8 cellular contexts compared by ENCODE assay signal in genomic region chr7:38368191-38368605, GRCh38.
DNase-seq lines count a peak whose midpoint lies in the region; ATAC-seq and TF ChIP-seq lines count a peak whose summit lies in the region.

No MANE protein-coding gene starts in this region.

- CTCF ChIA-PET in WTC11 (lab: Charles Lee) = interaction anchor here (0.6 to 4.9 kb wide), 42 partner anchors 9 to 541 kb away, joined by 3 to 89 read pairs (median 5); partner anchors contain the start of genes SFRP4, STARD3NL and VPS41

- no peak overlapping the region; the same call in 1 of the 2 replicates for H3K27ac Mint-ChIP-seq in WTC11

- intact Hi-C loops in right lobe of liver (cut with DNase I) = no loop called here

- H3K4me1 Mint-ChIP-seq in WTC11 = peaks cover 17% of the 10 kb centered on the region

- H3K36me3 ChIP-seq in right lobe of liver = no peaks in the 10 kb centered on the region

- H3K4me1 ChIP-seq in right lobe of liver = no peaks in the 10 kb centered on the region

- no peak overlapping the region for H3K4me3 Mint-ChIP-seq in WTC11

- H3K27me3 Mint-ChIP-seq in WTC11 (ENCODE audit: low read depth) = no peaks in the 10 kb centered on the region

- H3K9me3 ChIP-seq in right lobe of liver = no peaks in the 10 kb centered on the region

- POLR2A ChIA-PET in WTC11 (lab: Charles Lee) = no interaction called here

- no peak for TF ChIP-seq POLR2A in right lobe of liver (IDR thresholded peaks at IDR 0.05)

- H3K27me3 ChIP-seq in right lobe of liver = no peaks in the 10 kb centered on the region

- no peak overlapping the region for H3K4me3 ChIP-seq in right lobe of liver

- H3K36me3 Mint-ChIP-seq in WTC11 = no peaks in the 10 kb centered on the region

- DNase-seq in DMS153 treated with DMSO at 0.1 percent for 48 hours (lab: John Stamatoyannopoulos, UW; ENCODE audit: unreplicated experiment) (peak; percentile 36), DMS153 (lab: John Stamatoyannopoulos, UW) (no peak), NCI-H2107 treated with DMSO at 0.1 percent for 48 hours (lab: John Stamatoyannopoulos, UW; ENCODE audit: unreplicated experiment) (peak; percentile 43), WTC11 (ENCODE audit: low spot score) (peak; percentile 91), right lobe of liver (peak; percentile 66 to 79 (median 75))
- DNase-seq in central memory CD4-positive, alpha-beta T cell = peak; percentile 67
- DNase-seq in stimulated activated CD8-positive, alpha-beta memory T cell treated with anti-CD3 and anti-CD28 coated beads, Interleukin-2, amount 100 ng/mL, for 48 hours (ENCODE audit: low read depth in 2 of 2) = peak; percentile 65 to 71

- H3K9me3 Mint-ChIP-seq in WTC11 = peaks cover 6% of the 10 kb centered on the region; the same call in 1 of the 2 replicates

- TF ChIP-seq CTCF in WTC11 (IDR thresholded peaks at IDR 0.05) (peak; percentile 68), right lobe of liver (IDR thresholded peaks at IDR 0.05) (peak; percentile 21 to 77 (median 72))

- peak; percentile 59 for ATAC-seq in HG02642 (IDR thresholded peaks at IDR 0.05; ENCODE audit: poor library complexity, unreplicated experiment)
- peak; percentile 84 for ATAC-seq in WTC11
- ATAC-seq in right lobe of liver = peak; percentile 71 to 82 (median 80)

- H3K27ac ChIP-seq in right lobe of liver = no peak overlapping the region

- WGBS in right lobe of liver (ENCODE audit: insufficient coverage, low coverage, low lambda C conversion rate, missing lambda C conversion rate) = 50% methylated on average over 2 of the region's 5 CpGs

TF ChIP-seq in WTC11, 78 proteins besides CTCF, POLR2A, EP300 and RAD21 (continues in another document):
- no peak for TF ChIP-seq STAT6 (CRISPR knock-in tag; conservative IDR thresholded peaks at IDR 0.05; ENCODE audit: low read depth)
- peak; percentile 74; the same call in 1 of the 2 replicates for TF ChIP-seq HMGXB4 (CRISPR knock-in tag; IDR thresholded peaks at IDR 0.05)
- TF ChIP-seq MAX (CRISPR knock-in tag; IDR thresholded peaks at IDR 0.05) = peak; percentile 48; the same call in 1 of the 2 replicates
- TF ChIP-seq ZSCAN18 (CRISPR knock-in tag; IDR thresholded peaks at IDR 0.05) = no peak
- TF ChIP-seq TCF7 (CRISPR knock-in tag; IDR thresholded peaks at IDR 0.05; ENCODE audit: low read depth) = no peak
- TF ChIP-seq ZBTB21 (CRISPR knock-in tag; IDR thresholded peaks at IDR 0.05; ENCODE audit: borderline replicate concordance) = peak; percentile 70; the same call in 1 of the 2 replicates
- no peak for TF ChIP-seq E2F4 (CRISPR knock-in tag; IDR thresholded peaks at IDR 0.05; ENCODE audit: borderline replicate concordance, low read depth)
- no peak for TF ChIP-seq AFF4 (CRISPR knock-in tag; IDR thresholded peaks at IDR 0.05; ENCODE audit: borderline replicate concordance)
- TF ChIP-seq JAZF1 (CRISPR knock-in tag; IDR thresholded peaks at IDR 0.05) = no peak
- no peak for TF ChIP-seq ERG (CRISPR knock-in tag; IDR thresholded peaks at IDR 0.05)
- TF ChIP-seq ZNF423 (CRISPR knock-in tag; IDR thresholded peaks at IDR 0.05) = no peak
- TF ChIP-seq ESRRA (CRISPR knock-in tag; IDR thresholded peaks at IDR 0.05; ENCODE audit: borderline replicate concordance) = no peak
- no peak for TF ChIP-seq HMGA2 (CRISPR knock-in tag; IDR thresholded peaks at IDR 0.05)
